20 cellular contexts compared by ENCODE assay signal in genomic region chr10:86721232-86721631, GRCh38. TPM values are rescaled to one million over a fixed set of nuclear protein-coding genes. Genes with fewer than 3 reads are reported as not detected.
DNase-seq lines count a peak whose midpoint lies in the region; ATAC-seq, FAIRE-seq and TF ChIP-seq lines count a peak whose summit lies in the region.
"Had no signal": no experiment of that assay in that cellular context is flagged by ENCODE, and none has a peak within 500 bp of the region (broad histone marks: within the 10 kb centered on the region; RNA-seq: fewer than 3 reads in every experiment).

No MANE protein-coding gene starts in this region.

- H3K27me3 ChIP-seq in left ventricle myocardium inferior (ENCODE audit: low read depth): peaks cover 38% of the 10 kb centered on the region
- H3K27me3 ChIP-seq in right cardiac atrium (ENCODE audit: control insufficient read depth, insufficient read depth): no peaks in the 10 kb centered on the region
- H3K27me3 ChIP-seq in K562 (ENCODE audit: control insufficient read depth in 2 of 2, insufficient read depth in 2 of 2, low read length in 2 of 2): no peaks in the 10 kb centered on the region
- H3K27me3 ChIP-seq in sigmoid colon: no peaks in the 10 kb centered on the region
- H3K27me3 ChIP-seq in neuronal stem cell (ENCODE audit: control insufficient read depth in 3 of 3, insufficient read depth in 3 of 3, low read depth in 1 of 3, low read length in 3 of 3): no peaks in the 10 kb centered on the region

- no peak overlapping the region for H2BK5ac ChIP-seq in neuronal stem cell (ENCODE audit: low read length)

- TF ChIP-seq CTCF in left ventricle myocardium inferior (IDR thresholded peaks at IDR 0.05; ENCODE audit: borderline replicate concordance) (no peak), K562 (IDR thresholded peaks at IDR 0.05 in 2 of 3, conservative IDR thresholded peaks at IDR 0.05 in 1 of 3; ENCODE audit: insufficient read depth in 2 of 3, low read depth in 1 of 3, low read length in 3 of 3) (no peak), sigmoid colon (IDR thresholded peaks at IDR 0.05) (no peak)

- no peak overlapping the region for H3K18ac ChIP-seq in neuronal stem cell (ENCODE audit: low read length)

- H3K27ac ChIP-seq in left ventricle myocardium inferior (replicated peaks) (peak overlapping the region; percentile 7), right cardiac atrium (ENCODE audit: low read length) (no peak overlapping the region), K562 (ENCODE audit: extremely low read depth, low read depth, low read length) (no peak overlapping the region), sigmoid colon (peak overlapping the region in 1 of 4 donors; percentile 19), neuronal stem cell (replicated peaks; ENCODE audit: low read length) (no peak overlapping the region)

- no peak overlapping the region for H2BK15ac ChIP-seq in neuronal stem cell (ENCODE audit: low read length)

- no peaks in the 10 kb centered on the region for H3K9me3 ChIP-seq in left ventricle myocardium inferior (replicated peaks)
- no peaks in the 10 kb centered on the region for H3K9me3 ChIP-seq in right cardiac atrium (ENCODE audit: control insufficient read depth, low read length)
- no peaks in the 10 kb centered on the region for H3K9me3 ChIP-seq in K562 (replicated peaks; ENCODE audit: control insufficient read depth, insufficient read depth, low read depth, low read length)
- H3K9me3 ChIP-seq in sigmoid colon: no peaks in the 10 kb centered on the region
- no peaks in the 10 kb centered on the region for H3K9me3 ChIP-seq in neuronal stem cell (replicated peaks in 1 of 2; ENCODE audit: control insufficient read depth in 2 of 2, insufficient read depth in 1 of 2, low read depth in 1 of 2, low read length in 2 of 2)
- H3K9me3 ChIP-seq: HAP-1 had no signal

- H2BK120ac ChIP-seq in neuronal stem cell (ENCODE audit: low read depth, low read length): no peak overlapping the region

- TF ChIP-seq RAD21 in K562 (CRISPR knock-in tag; conservative IDR thresholded peaks at IDR 0.05 in 1 of 2, IDR thresholded peaks at IDR 0.05 in 1 of 2): no peak

- peak; percentile 54; the same call in 1 of the 2 replicates for TF ChIP-seq EP300 in K562 (IDR thresholded peaks at IDR 0.05; ENCODE audit: low read length)
- TF ChIP-seq EP300 in sigmoid colon (IDR thresholded peaks at IDR 0.05): no peak

- H3K79me2 ChIP-seq in K562 (ENCODE audit: control insufficient read depth, insufficient read depth, low read length): no peaks in the 10 kb centered on the region

- H3K4me3 ChIP-seq in left ventricle myocardium inferior (no peak overlapping the region), right cardiac atrium (ENCODE audit: low read length) (no peak overlapping the region), K562 (no peak overlapping the region), sigmoid colon (no peak overlapping the region), neuronal stem cell (ENCODE audit: low read length in 2 of 2) (no peak overlapping the region)
- H3K4me3 ChIP-seq: HAP-1 had no signal

- 62% methylated on average over 5 of the region's 5 CpGs for WGBS in right cardiac atrium
- WGBS in K562 (ENCODE audit: insufficient coverage, low coverage, missing lambda C conversion rate): 3% methylated on average over 5 of the region's 5 CpGs
- 70 to 86% methylated on average over 5 of the region's 5 CpGs for WGBS in sigmoid colon, 2 donors
- WGBS in neuronal stem cell (ENCODE audit: extremely low coverage in 2 of 2, insufficient read length in 2 of 2, insufficient replicate concordance in 1 of 2), 2 donors: no CpG with 5 or more reads among the region's 5 CpGs

- intact Hi-C loops in left ventricle myocardium inferior (cut with micrococcal nuclease): no loop called here
- intact Hi-C loops in right cardiac atrium (cut with DNase I): no loop called here
- intact Hi-C loops in K562 (cut with micrococcal nuclease): no loop called here
- intact Hi-C loops in sigmoid colon (cut with DNase I): no loop called here

- H3K4me1 ChIP-seq in left ventricle myocardium inferior (peaks cover 89% of the 10 kb centered on the region), right cardiac atrium (ENCODE audit: control insufficient read depth, insufficient read depth, low read length) (peaks cover 2% of the 10 kb centered on the region), K562 (replicated peaks in 1 of 2; ENCODE audit: control insufficient read depth in 2 of 2, insufficient read depth in 2 of 2, low read length in 2 of 2) (peaks cover 3 to 7% of the 10 kb centered on the region in 2 experiments; a peak in 4 of 5 replicates), sigmoid colon (no peaks in the 10 kb centered on the region), neuronal stem cell (ENCODE audit: control insufficient read depth in 2 of 2, insufficient read depth in 1 of 2, low read depth in 1 of 2, low read length in 2 of 2) (peaks cover 0 to 3% of the 10 kb centered on the region in 2 donors)
- H3K4me1 ChIP-seq: HAP-1 had no signal

- H2AFZ ChIP-seq in K562 (ENCODE audit: low read depth, low read length) (no peak overlapping the region), neuronal stem cell (ENCODE audit: low read length) (no peak overlapping the region)

- H3K36me3 ChIP-seq in left ventricle myocardium inferior (peaks cover 61% of the 10 kb centered on the region), K562 (ENCODE audit: control insufficient read depth, insufficient read depth, low read length) (no peaks in the 10 kb centered on the region), sigmoid colon (peaks cover 0 to 20% (median 9%) of the 10 kb centered on the region in 4 donors), neuronal stem cell (replicated peaks in 1 of 2; ENCODE audit: control insufficient read depth in 2 of 2, insufficient read depth in 2 of 2, low read length in 2 of 2) (no peaks in the 10 kb centered on the region)
- H3K36me3 ChIP-seq: HAP-1 had no signal

- no peaks in the 10 kb centered on the region for H3K79me1 ChIP-seq in neuronal stem cell (ENCODE audit: low read depth, low read length)

- TF ChIP-seq POLR2A in K562 (conservative IDR thresholded peaks at IDR 0.05) (no peak), sigmoid colon (IDR thresholded peaks at IDR 0.05) (no peak)

- H2BK12ac ChIP-seq in neuronal stem cell (ENCODE audit: low read length): no peak overlapping the region

- no peak overlapping the region for H3K9ac ChIP-seq in K562 (ENCODE audit: insufficient read depth in 1 of 2, low read depth in 2 of 2, low read length in 2 of 2)
- no peak overlapping the region for H3K9ac ChIP-seq in neuronal stem cell (ENCODE audit: low read depth, low read length, poor library complexity)

- POLR2A ChIA-PET in K562 (lab: Yijun Ruan, JAX): interaction anchor here (0.6 kb wide), 1 partner anchor 12 kb away, joined by 3 read pairs; no protein-coding TSS in a partner anchor

- H3K14ac ChIP-seq in neuronal stem cell (ENCODE audit: low read length): no peak overlapping the region

- ATAC-seq in right cardiac atrium: no peak
- peak; percentile 33; the same call in 1 of the 3 replicates for ATAC-seq in K562

- no peak for DNase-seq in left ventricle myocardium inferior
- DNase-seq in right cardiac atrium: no peak
- DNase-seq in K562 (ENCODE audit: extremely low read depth in 1 of 4, low spot score in 3 of 4): peak in 3 of 4 experiments; percentile 30 to 58 (median 56)
- DNase-seq in sigmoid colon: peak; percentile 35
- no peak for DNase-seq in amniotic stem cell (lab: John Stamatoyannopoulos, UW)
- DNase-seq in neuronal stem cell (ENCODE audit: low spot score): no peak
- DNase-seq in stimulated activated CD4-positive, alpha-beta T cell treated with anti-CD3 and anti-CD28 coated beads, Interleukin-4, amount 100 ng/mL, for 4 hours: no peak
- DNase-seq: C1 segment of cervical spinal cord; Calu3; CD4-positive, alpha-beta memory T cell; COR-L47; DMS53; DMS79 treated with DMSO at 0.1 percent for 48 hours; GF-D8; GOT3; HFFc6 had no signal

- in situ Hi-C loops in K562 (cut with MboI): no loop called here

- BruUV-seq in K562 (replicated peaks; lab: Mats Ljungman, UMichigan): no TSS peak

- CTCF ChIA-PET in K562 (lab: Yijun Ruan, JAX; ENCODE audit: low intra/inter-chr PET ratio): no interaction called here

- no peak overlapping the region for H3K4ac ChIP-seq in neuronal stem cell (ENCODE audit: low read length)

- H3K23ac ChIP-seq in neuronal stem cell (ENCODE audit: low read depth, low read length, poor library complexity): no peak overlapping the region

- no peak for FAIRE-seq in K562 (lab: Jason Lieb, UNC)
- FAIRE-seq: GM12891, GM18507 had no signal

- no peak overlapping the region for H4K91ac ChIP-seq in neuronal stem cell (ENCODE audit: low read depth, low read length, poor library complexity)

- H3K9me1 ChIP-seq in K562 (ENCODE audit: control insufficient read depth, insufficient read depth, low read length): no peaks in the 10 kb centered on the region

- H3K4me2 ChIP-seq in K562 (ENCODE audit: insufficient read depth, low read length): no peak overlapping the region
- H3K4me2 ChIP-seq in neuronal stem cell (ENCODE audit: insufficient read depth, low read length, poor library complexity, severe bottlenecking): no peak overlapping the region

- H2AK5ac ChIP-seq in neuronal stem cell (ENCODE audit: low read depth, low read length): no peak overlapping the region

- H4K20me1 ChIP-seq in K562 (replicated peaks; ENCODE audit: control insufficient read depth, insufficient read depth, low read length): no peaks in the 10 kb centered on the region

- H4K8ac ChIP-seq in neuronal stem cell (ENCODE audit: low read depth, low read length): no peak overlapping the region

RNA-seq across cellular contexts. Expression of gene BMPR1A, which starts 35.2 kb away (rescaled TPM):
- 43.8 TPM for total RNA-seq in left ventricle myocardium inferior
- 10 to 100 TPM; 60.4 to 92.0 (median 65.6) TPM for total RNA-seq in right cardiac atrium
- 10.8 TPM for polyA plus RNA-seq in right cardiac atrium
- total RNA-seq in K562 (2011; cell fraction: chromatin; rRNA removed; ENCODE audit: low replicate concordance): 13.1 and 30.9 TPM in 2 replicates
- total RNA-seq in K562 (2011; cell fraction: nucleolus; rRNA removed): 5.5 and 9.3 TPM in 2 replicates
- 16.1 and 21.3 TPM in 2 replicates for total RNA-seq in K562 (2011; cell fraction: nucleoplasm; rRNA removed)
- total RNA-seq in K562 (2014; rRNA removed): 6.8 and 7.0 TPM in 2 replicates
- 15.3 and 20.0 TPM in 2 replicates for total RNA-seq in K562 (2014; rRNA removed; fragmentation: Illumina TruSeq; extraction: Trizol)
- 16.7 and 17.5 TPM in 2 replicates for total RNA-seq in K562 (2015; rRNA removed; fragmentation: Illumina TruSeq; extraction: Trizol)
- total RNA-seq in K562 (2021): 14.2 and 15.6 TPM in 2 replicates
- 8.6 and 9.7 TPM in 2 replicates for polyA plus RNA-seq in K562 (2011; rRNA removed)
- polyA plus RNA-seq in K562 (2011; cell fraction: cytosol; rRNA removed): 2.1 and 4.3 TPM in 2 replicates
- 3.5 and 5.3 TPM in 2 replicates for polyA plus RNA-seq in K562 (2011; cell fraction: nucleus; rRNA removed)
- 7.6 and 7.8 TPM in 2 replicates for polyA plus RNA-seq in K562 (2012)
- 8.9 and 9.1 TPM in 2 replicates for polyA plus RNA-seq in K562 (2014; fragmentation: Illumina TruSeq; extraction: Trizol)
- 1 to 10 TPM; 1.6 to 1.9 TPM for polyA plus RNA-seq in K562 (2014; fragmentation: Nextera tagmentation; extraction: Ambion mirVana)
- polyA plus RNA-seq in K562 (2014; rRNA removed): 5.8 and 7.4 TPM in 2 replicates
- polyA minus RNA-seq in K562 (2011; rRNA and poly(A)+ RNA removed): 34.1 and 45.2 TPM in 2 replicates
- polyA minus RNA-seq in K562 (2011; cell fraction: cytosol; rRNA and poly(A)+ RNA removed): 7.3 and 9.7 TPM in 2 replicates
- 3.6 and 10.4 TPM in 2 replicates for polyA minus RNA-seq in K562 (2011; cell fraction: nucleus; rRNA and poly(A)+ RNA removed)
- total RNA-seq in sigmoid colon: 100 to 1,000 TPM in 3 of 4 donors, 10 to 100 TPM in 1; 84.2 to 145 (median 120) TPM
- polyA plus RNA-seq in sigmoid colon: 10 to 100 TPM in 1 of 3 donors, 1 to 10 TPM in 2; 5.5 to 16.1 (median 7.8) TPM
- 24.6 TPM for polyA plus RNA-seq in neuronal stem cell (2013, experiment 1 of 2)
- 25.2 TPM for polyA plus RNA-seq in neuronal stem cell (2013, experiment 2 of 2)

RNA-seq across cellular contexts. Expression of gene LDB3, which starts 52.9 kb away (rescaled TPM):
- total RNA-seq in left ventricle myocardium inferior (1,542 TPM), right cardiac atrium (1,000 to 10,000 TPM in 1 of 4 donors, 100 to 1,000 TPM in 3; 738 to 1,111 (median 934) TPM), K562 (2014; rRNA removed) (not detected in 2 replicates), K562 (2014; rRNA removed; fragmentation: Illumina TruSeq; extraction: Trizol) (not detected in 2 replicates), K562 (2015; rRNA removed; fragmentation: Illumina TruSeq; extraction: Trizol) (not detected in 2 replicates), K562 (2021) (not detected in 2 replicates), sigmoid colon (10 to 100 TPM; 13.2 to 42.1 (median 22.4) TPM)
- polyA plus RNA-seq in right cardiac atrium (1,223 TPM), K562 (2011; rRNA removed) (not detected in 2 replicates), K562 (2014; fragmentation: Illumina TruSeq; extraction: Trizol) (not detected in 2 replicates), K562 (2014; fragmentation: Nextera tagmentation; extraction: Ambion mirVana) (not detected), K562 (2014; rRNA removed) (0.03 TPM in 1 of 2 replicates, not detected in the other), sigmoid colon (1 to 10 TPM; 1.2 to 1.9 (median 1.8) TPM)
- total RNA-seq in K562 (2011; cell fraction: chromatin; rRNA removed; ENCODE audit: low replicate concordance): not detected in 2 replicates
- not detected in 2 replicates for total RNA-seq in K562 (2011; cell fraction: nucleolus; rRNA removed)
- total RNA-seq in K562 (2011; cell fraction: nucleoplasm; rRNA removed): not detected in 2 replicates
- 0.03 TPM in 1 of 2 replicates, not detected in the other for polyA plus RNA-seq in K562 (2011; cell fraction: cytosol; rRNA removed)
- not detected in 2 replicates for polyA plus RNA-seq in K562 (2011; cell fraction: nucleus; rRNA removed)
- 0.06 and 0.12 TPM in 2 replicates for polyA plus RNA-seq in K562 (2012)
- not detected in 2 replicates for polyA minus RNA-seq in K562 (2011; rRNA and poly(A)+ RNA removed)
- not detected in 2 replicates for polyA minus RNA-seq in K562 (2011; cell fraction: cytosol; rRNA and poly(A)+ RNA removed)
- polyA minus RNA-seq in K562 (2011; cell fraction: nucleus; rRNA and poly(A)+ RNA removed): not detected in 2 replicates
- polyA plus RNA-seq in neuronal stem cell (2013, experiment 1 of 2): 0.08 TPM
- 0.11 TPM for polyA plus RNA-seq in neuronal stem cell (2013, experiment 2 of 2)
- total RNA-seq: Calu3, Daoy had no signal
- polyA plus RNA-seq: CD4-positive, alpha-beta memory T cell had no signal

Comparison
In these comparisons a context has a peak if more than half of its experiments do, and no peak if none do; other contexts are left out.
1. DNase-seq: peak in K562 (3 of 4) and sigmoid colon (single experiment); none in left ventricle myocardium inferior (single experiment), right cardiac atrium (0 of 3), amniotic stem cell (single experiment), neuronal stem cell (single experiment) and stimulated activated CD4-positive, alpha-beta T cell treated with anti-CD3 and anti-CD28 coated beads, Interleukin-4, amount 100 ng/mL, for 4 hours (0 of 2).
2. RNA of gene LDB3, which starts 52.9 kb away (total RNA-seq): 1,542 TPM in left ventricle myocardium inferior (single experiment) and 738 to 1,111 TPM in right cardiac atrium; 13.2 to 42.1 TPM in sigmoid colon and not detected in K562; every median in the first group is over 10 times any median in the second.